19 cellular contexts compared by ENCODE assay signal in the genomic region with DNA sequence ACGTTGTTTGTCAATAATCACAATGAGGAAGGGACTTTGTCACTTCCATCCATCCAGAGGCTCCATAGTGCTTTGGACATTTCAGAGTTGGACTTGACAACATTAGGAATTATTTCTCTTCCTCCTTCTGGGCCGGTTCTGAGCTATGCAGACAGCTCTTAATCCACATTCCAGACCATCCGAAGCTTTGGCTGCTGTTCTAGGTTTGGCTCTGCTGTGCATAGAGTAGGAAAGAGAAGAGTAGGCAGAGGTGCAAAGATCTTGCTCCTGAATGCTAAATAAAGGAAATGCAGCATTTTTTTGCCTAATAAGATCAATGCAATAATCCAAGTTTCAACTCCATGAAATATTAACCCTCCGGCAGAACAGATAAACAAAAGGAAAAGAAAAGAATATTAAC.
DNase-seq lines count a peak whose midpoint lies in the region; ATAC-seq and TF ChIP-seq lines count a peak whose summit lies in the region.
"Had no signal": no experiment of that assay in that cellular context is flagged by ENCODE, and none has a peak within 500 bp of the region (broad histone marks: within the 10 kb centered on the region; RNA-seq: fewer than 3 reads in every experiment).

No MANE protein-coding gene starts in this region.

- BruUV-seq in A673 (replicated peaks; lab: Mats Ljungman, UMichigan) = TSS peak; percentile 37

- TF ChIP-seq POLR2A in right lobe of liver (IDR thresholded peaks at IDR 0.05) = no peak
- TF ChIP-seq POLR2A in body of pancreas (IDR thresholded peaks at IDR 0.05) = no peak

- H3K4me1 ChIP-seq in A673 (ENCODE audit: insufficient read depth, low read length, poor library complexity, severe bottlenecking) = peaks cover 58% of the 10 kb centered on the region
- H3K4me1 ChIP-seq in hepatocyte (ENCODE audit: insufficient read depth) = no peaks in the 10 kb centered on the region
- H3K4me1 ChIP-seq in right lobe of liver = no peaks in the 10 kb centered on the region
- no peaks in the 10 kb centered on the region for H3K4me1 ChIP-seq in body of pancreas

- CTCF ChIA-PET in A673 (lab: Charles Lee) = no interaction called here

- WGBS in hepatocyte (ENCODE audit: low lambda C conversion rate, missing lambda C conversion rate) = 51% methylated on average over 4 of the region's 4 CpGs
- WGBS in right lobe of liver (ENCODE audit: insufficient coverage, low coverage, low lambda C conversion rate, missing lambda C conversion rate) = 53% methylated on average over 4 of the region's 4 CpGs
- 26 to 36% methylated on average over 4 of the region's 4 CpGs for WGBS in body of pancreas, 2 donors

- H3K27me3 ChIP-seq in A673 (replicated peaks; ENCODE audit: insufficient read depth, low read depth, low read length, poor library complexity) (no peaks in the 10 kb centered on the region), hepatocyte (no peaks in the 10 kb centered on the region), right lobe of liver (no peaks in the 10 kb centered on the region), body of pancreas (no peaks in the 10 kb centered on the region)

- ATAC-seq in right lobe of liver (no peak), HG03571 (IDR thresholded peaks at IDR 0.05; ENCODE audit: unreplicated experiment) (no peak), body of pancreas (no peak)
- ATAC-seq: Panc1 had no signal

- H3K9me3 ChIP-seq in A673 (ENCODE audit: low read depth, low read length, poor library complexity, severe bottlenecking) (no peaks in the 10 kb centered on the region), hepatocyte (ENCODE audit: low read depth) (no peaks in the 10 kb centered on the region), right lobe of liver (no peaks in the 10 kb centered on the region), body of pancreas (no peaks in the 10 kb centered on the region)

- H3K36me3 ChIP-seq in A673 (ENCODE audit: insufficient read depth, low read length, poor library complexity, severe bottlenecking) (no peaks in the 10 kb centered on the region), hepatocyte (replicated peaks; ENCODE audit: insufficient read depth, low read depth) (no peaks in the 10 kb centered on the region), right lobe of liver (no peaks in the 10 kb centered on the region), body of pancreas (replicated peaks in 1 of 2; ENCODE audit: insufficient read depth in 1 of 2, low read depth in 2 of 2) (no peaks in the 10 kb centered on the region)

- POLR2A ChIA-PET in A673 (lab: Charles Lee; ENCODE audit: low non-redundant PET) = interaction anchor here (0.6 kb wide), 1 partner anchor 127 kb away, joined by 3 read pairs; no protein-coding TSS in a partner anchor

- no peak for DNase-seq in A673 (ENCODE audit: low spot score)
- DNase-seq in GM03348 (ENCODE audit: low spot score) = peak; percentile 12
- peak; percentile 65 for DNase-seq in RPMI7951 (ENCODE audit: low read depth)
- no peak for DNase-seq in hepatocyte (ENCODE audit: low spot score)
- no peak for DNase-seq in putamen (ENCODE audit: low spot score)
- no peak for DNase-seq in right lobe of liver
- no peak for DNase-seq in body of pancreas
- DNase-seq: ACHN, COR-L47, DMS153, H9, NCI-H1048, NCI-H1694, NCI-H2107, NCI-H446 treated with DMSO at 0.1 percent for 48 hours, NCI-H774, Right ventricle myocardium superior had no signal

- H3K79me2 ChIP-seq in hepatocyte = no peaks in the 10 kb centered on the region

- H3K4me2 ChIP-seq in hepatocyte = no peak overlapping the region

- peak overlapping the region; percentile 49 for H3K4me3 ChIP-seq in A673 (ENCODE audit: low read depth, low read length, poor library complexity, severe bottlenecking)
- no peak overlapping the region for H3K4me3 ChIP-seq in hepatocyte
- no peak overlapping the region for H3K4me3 ChIP-seq in right lobe of liver
- H3K4me3 ChIP-seq in body of pancreas = no peak overlapping the region

- intact Hi-C loops in A673 (cut with micrococcal nuclease; ENCODE audit: unreplicated experiment) = loop anchor here (5.0 kb wide), 1 partner anchor 122 kb away; no protein-coding TSS in a partner anchor
- intact Hi-C loops in right lobe of liver (cut with DNase I) = no loop called here
- intact Hi-C loops in body of pancreas (cut with DNase I) = no loop called here

- no peaks in the 10 kb centered on the region for H3K9me2 ChIP-seq in hepatocyte (replicated peaks; ENCODE audit: insufficient read depth)

- H2AFZ ChIP-seq in hepatocyte = no peak overlapping the region

- H3K27ac ChIP-seq in A673 (ENCODE audit: low read depth, low read length, poor library complexity, severe bottlenecking) = peak overlapping the region; percentile 73
- peak overlapping the region; percentile 24 for H3K27ac ChIP-seq in hepatocyte
- H3K27ac ChIP-seq in right lobe of liver = no peak overlapping the region
- H3K27ac ChIP-seq in body of pancreas = no peak overlapping the region

- no peak for TF ChIP-seq CTCF in A673 (conservative IDR thresholded peaks at IDR 0.05; ENCODE audit: low read depth, low read length)
- TF ChIP-seq CTCF in hepatocyte (IDR thresholded peaks at IDR 0.05; ENCODE audit: poor library complexity) = no peak
- no peak for TF ChIP-seq CTCF in right lobe of liver (IDR thresholded peaks at IDR 0.05)
- no peak for TF ChIP-seq CTCF in body of pancreas (IDR thresholded peaks at IDR 0.05)

- H4K20me1 ChIP-seq in hepatocyte (ENCODE audit: insufficient read depth, poor library complexity, severe bottlenecking) = no peaks in the 10 kb centered on the region

Comparison
In these comparisons a context has a peak if more than half of its experiments do, and no peak if none do; other contexts are left out.
1. DNase-seq: peak in GM03348 (single experiment) and RPMI7951 (single experiment); none in A673 (single experiment), hepatocyte (single experiment), putamen (single experiment), right lobe of liver (0 of 3) and body of pancreas (0 of 4).
2. H3K27ac ChIP-seq: peak in A673 (single experiment) and hepatocyte (single experiment); none in right lobe of liver (0 of 3) and body of pancreas (0 of 4).